Comparison of ENCODE assay signal across 18 cellular contexts in the genomic region with DNA sequence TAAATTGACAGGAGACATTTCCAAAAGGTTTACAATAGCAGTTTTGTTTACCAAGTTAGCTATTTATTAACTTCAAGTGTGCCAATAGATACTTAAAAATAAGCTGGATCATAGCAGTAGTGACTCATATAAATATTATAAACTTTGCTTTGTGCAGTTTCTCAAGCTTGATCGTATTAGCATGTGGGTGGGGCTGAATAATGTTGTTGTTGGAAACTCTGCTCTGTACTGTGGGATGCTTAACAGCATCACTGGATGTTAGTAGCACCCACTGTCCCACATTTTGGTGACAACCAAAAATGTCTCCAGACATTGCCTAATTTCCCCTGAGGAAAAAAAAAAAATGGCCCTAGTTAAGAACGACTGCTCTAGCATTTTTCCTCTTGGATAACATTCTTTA.
"Had no signal": no experiment of that assay in that cellular context is flagged by ENCODE, and none has a peak within 500 bp of the region (broad histone marks: within the 10 kb centered on the region; RNA-seq: fewer than 3 reads in every experiment).

No MANE protein-coding gene starts in this region.

- H3K4me3 Mint-ChIP-seq: activated CD4-positive, alpha-beta T cell treated with anti-CD3 and anti-CD28 coated beads, Interleukin-2, amount 10 ng/mL, durations not matched to agents 24 days and 14 days; activated CD8-positive, alpha-beta T cell treated with anti-CD3 and anti-CD28 coated beads for 36 hours; activated T-helper 17 cell treated with anti-CD3 and anti-CD28 coated beads, Interleukin-2, amount 50 U/mL, for 72 hours; memory B cell had no signal

- DNase-seq: activated CD4-positive, alpha-beta T cell treated with anti-CD3 and anti-CD28 coated beads, Interleukin-2, amount 10 ng/mL, durations not matched to agents 24 days and 14 days; activated CD8-positive, alpha-beta T cell treated with anti-CD3 and anti-CD28 coated beads for 36 hours; activated naive CD4-positive, alpha-beta T cell; activated T-cell treated with anti-CD3 and anti-CD28 coated beads, Interleukin-2, amount 50 U/mL, for 1 hour; dermis blood vessel endothelial cell; effector memory CD4-positive, alpha-beta T cell; head of caudate nucleus; occipital lobe; posterior cingulate gyrus; stimulated activated CD4-positive, alpha-beta T cell treated with anti-CD3 and anti-CD28 coated beads, Interleukin-12 subunit alpha, Interleukin-12 subunit beta, amount 100 ng/mL, for 4 hours; stimulated activated CD4-positive, alpha-beta T cell treated with anti-CD3 and anti-CD28 coated beads, Interleukin-1b, Interleukin-23, amount 100 ng/mL, for 48 hours; stimulated activated CD8-positive, alpha-beta memory T cell treated with anti-CD3 and anti-CD28 coated beads, Interleukin-4, amount 100 ng/mL, for 48 hours; stimulated activated naive CD4-positive, alpha-beta T cell; T1000; thyroid gland had no signal

- H3K27me3 ChIP-seq: cardiac muscle cell, thyroid gland had no signal

- H3K9me3 Mint-ChIP-seq: activated CD4-positive, alpha-beta T cell treated with anti-CD3 and anti-CD28 coated beads, Interleukin-2, amount 10 ng/mL, durations not matched to agents 24 days and 14 days; memory B cell had no signal

- H3K4me3 ChIP-seq: cardiac muscle cell, thyroid gland had no signal

- H3K36me3 Mint-ChIP-seq: memory B cell had no signal

- H3K27ac Mint-ChIP-seq: activated CD4-positive, alpha-beta T cell treated with anti-CD3 and anti-CD28 coated beads, Interleukin-2, amount 10 ng/mL, durations not matched to agents 24 days and 14 days; activated CD8-positive, alpha-beta T cell treated with anti-CD3 and anti-CD28 coated beads for 36 hours; activated T-helper 17 cell treated with anti-CD3 and anti-CD28 coated beads, Interleukin-2, amount 50 U/mL, for 72 hours; memory B cell had no signal

- ATAC-seq: activated CD8-positive, alpha-beta T cell treated with anti-CD3 and anti-CD28 coated beads for 36 hours; activated T-helper 17 cell treated with anti-CD3 and anti-CD28 coated beads, Interleukin-2, amount 50 U/mL, for 72 hours had no signal

- H3K27ac ChIP-seq: cardiac muscle cell, thyroid gland had no signal

- H3K36me3 ChIP-seq: cardiac muscle cell, thyroid gland had no signal

- H3K4me1 Mint-ChIP-seq: activated CD4-positive, alpha-beta T cell treated with anti-CD3 and anti-CD28 coated beads, Interleukin-2, amount 10 ng/mL, durations not matched to agents 24 days and 14 days; activated T-helper 17 cell treated with anti-CD3 and anti-CD28 coated beads, Interleukin-2, amount 50 U/mL, for 72 hours; memory B cell had no signal

- H3K27me3 Mint-ChIP-seq: activated CD4-positive, alpha-beta T cell treated with anti-CD3 and anti-CD28 coated beads, Interleukin-2, amount 10 ng/mL, durations not matched to agents 24 days and 14 days; activated CD8-positive, alpha-beta T cell treated with anti-CD3 and anti-CD28 coated beads for 36 hours; activated T-helper 17 cell treated with anti-CD3 and anti-CD28 coated beads, Interleukin-2, amount 50 U/mL, for 72 hours; memory B cell had no signal
